Comparison of ENCODE assay signal across 25 cellular contexts in genomic region chr2:159362094-159362493, GRCh38.
A peak's percentile ranks its signal among the peaks of the same experiment; 100 is the strongest.
DNase-seq lines count a peak whose midpoint lies in the region; ATAC-seq, FAIRE-seq and TF ChIP-seq lines count a peak whose summit lies in the region.
"Had no signal": no experiment of that assay in that cellular context is flagged by ENCODE, and none has a peak within 500 bp of the region (broad histone marks: within the 10 kb centered on the region; RNA-seq: fewer than 3 reads in every experiment).

No MANE protein-coding gene starts in this region.

- no peak overlapping the region for H2AFZ ChIP-seq in HepG2 (ENCODE audit: low read length)
- H2AFZ ChIP-seq: GM23338 had no signal

- H3K9me3 ChIP-seq in HepG2 (ENCODE audit: low read length) (no peaks in the 10 kb centered on the region), small intestine (ENCODE audit: control insufficient read depth, low read depth) (no peaks in the 10 kb centered on the region)
- H3K9me3 ChIP-seq: BE2C had no signal

- H3K27me3 ChIP-seq in HL-60 (ENCODE audit: insufficient read depth, poor library complexity, severe bottlenecking) = no peaks in the 10 kb centered on the region
- no peaks in the 10 kb centered on the region for H3K27me3 ChIP-seq in HepG2 (ENCODE audit: control insufficient read depth in 1 of 2, insufficient read depth in 2 of 2, low read length in 2 of 2)
- H3K27me3 ChIP-seq in small intestine (ENCODE audit: control insufficient read depth in 2 of 2, insufficient read depth in 2 of 2, low read length in 2 of 2) = no peaks in the 10 kb centered on the region
- H3K27me3 ChIP-seq: BE2C; BLaER1 treated with 17β-estradiol and CSF1 and Interleukin-3, amounts not matched to agents 10 nM and 100 nM had no signal

- H3K9ac ChIP-seq in HepG2 (ENCODE audit: insufficient read depth, low read depth, low read length) = no peak overlapping the region
- H3K9ac ChIP-seq: BLaER1 treated with 17β-estradiol and CSF1 and Interleukin-3, amounts not matched to agents 10 nM and 100 nM had no signal

- TF ChIP-seq EP300 in HepG2 (IDR thresholded peaks at IDR 0.05; ENCODE audit: low read depth in 2 of 2, low read length in 2 of 2) = no peak
- no peak for TF ChIP-seq EP300 in HepG2 (CRISPR knock-in tag; IDR thresholded peaks at IDR 0.05; ENCODE audit: borderline replicate concordance)

- H3K36me3 ChIP-seq in HepG2 (replicated peaks in 1 of 2; ENCODE audit: control insufficient read depth in 1 of 2, insufficient read depth in 2 of 2, low read length in 2 of 2) (0 out of 5 replicates have a peak, but pooled peaks cover 0 to 3% of the 10 kb centered on the region in 2 experiments), small intestine (ENCODE audit: control insufficient read depth in 2 of 2, insufficient read depth in 2 of 2, low read length in 2 of 2) (peaks cover 2 to 4% of the 10 kb centered on the region in 2 donors)
- H3K36me3 ChIP-seq: BE2C had no signal

- in situ Hi-C loops in HepG2 (cut with HindIII; ENCODE audit: extremely low pct_ligation_motif_present, low pct_unique_long_range_greater_than_20kb) = no loop called here

- no peak for DNase-seq in HL-60 (ENCODE audit: low read depth in 1 of 2, low spot score in 1 of 2)
- DNase-seq in epithelial cell of prostate (ENCODE audit: low read depth, low spot score) = no peak
- DNase-seq in HepG2 (ENCODE audit: low spot score) = peak; percentile 20
- DNase-seq in small intestine = peak; percentile 73
- DNase-seq in NCI-H1694 (lab: John Stamatoyannopoulos, UW) = no peak
- no peak for DNase-seq in HTR-8/SVneo (ENCODE audit: insufficient read length, low spot score)
- no peak for DNase-seq in H4 (ENCODE audit: low spot score)
- DNase-seq in NCI-H1105 treated with DMSO at 0.1 percent for 48 hours (lab: John Stamatoyannopoulos, UW) = no peak
- DNase-seq: 8988T; ACHN; AML-193; BE2C; Calu3; CD4-positive, alpha-beta memory T cell; COR-L47; DMS53; DMS79 treated with DMSO at 0.1 percent for 48 hours; GF-D8; HCEC 1CT had no signal

- 43% methylated on average over 2 of the region's 2 CpGs for WGBS in HepG2 (ENCODE audit: low lambda C conversion rate)
- WGBS in small intestine, 3 donors = 48 to 78% (median 51%) methylated on average over 2 of the region's 2 CpGs

- TF ChIP-seq CTCF in HL-60 (IDR thresholded peaks at IDR 0.05; ENCODE audit: insufficient read depth, low read length) (no peak), HepG2 (CRISPR knock-in tag; IDR thresholded peaks at IDR 0.05) (no peak)

- H4K20me1 ChIP-seq in HepG2 (ENCODE audit: insufficient read depth, low read length) = no peaks in the 10 kb centered on the region

- FAIRE-seq in HepG2 (lab: Jason Lieb, UNC) (no peak), small intestine (lab: Jason Lieb, UNC) (no peak), HTR-8/SVneo (lab: Jason Lieb, UNC) (no peak)
- FAIRE-seq: A549, GM12891, GM18507, H54 had no signal

- TF ChIP-seq POLR2A in HepG2 (IDR thresholded peaks at IDR 0.05; ENCODE audit: insufficient read depth in 1 of 2, low read depth in 2 of 2, low read length in 2 of 2) = no peak

- CTCF ChIA-PET in HepG2 (lab: Yijun Ruan, JAX; ENCODE audit: low intra/inter-chr PET ratio, low total read pairs) = no interaction called here

- no peak for TF ChIP-seq RAD21 in HepG2 (CRISPR knock-in tag; IDR thresholded peaks at IDR 0.05)

- intact Hi-C loops in HepG2 (cut with micrococcal nuclease; ENCODE audit: unreplicated experiment) = loop anchor here (2.0 kb wide), 1 partner anchor 19 kb away; no protein-coding TSS in a partner anchor

- POLR2A ChIA-PET in HepG2 (lab: Yijun Ruan, JAX) = no interaction called here

- ATAC-seq in HepG2 = peak; percentile 75
- ATAC-seq: GM23338 had no signal

- BruUV-seq in HepG2 (replicated peaks; lab: Mats Ljungman, UMichigan) = no TSS peak

- H3K4me1 ChIP-seq in HepG2 (ENCODE audit: insufficient read depth, low read length) (peaks cover 16% of the 10 kb centered on the region), small intestine (ENCODE audit: control insufficient read depth in 2 of 2, insufficient read depth in 1 of 2, low read depth in 1 of 2, low read length in 1 of 2) (peaks cover 0 to 8% of the 10 kb centered on the region in 2 donors)
- H3K4me1 ChIP-seq: BE2C had no signal

- H3K27ac ChIP-seq in HL-60 (replicated peaks) (peak overlapping the region; percentile 73), epithelial cell of prostate (peak overlapping the region; percentile 76), HepG2 (ENCODE audit: extremely low read length, insufficient read depth, low read length) (peak overlapping the region; percentile 12), small intestine (ENCODE audit: low read depth in 1 of 2, low read length in 1 of 2) (no peak overlapping the region)
- H3K27ac ChIP-seq: A549; BLaER1 treated with 17β-estradiol and CSF1 and Interleukin-3, amounts not matched to agents 10 nM and 100 nM had no signal

- no peak overlapping the region for H3K4me3 ChIP-seq in HL-60 (replicated peaks; ENCODE audit: insufficient read depth, low read length)
- H3K4me3 ChIP-seq in HepG2 (replicated peaks in 1 of 3; ENCODE audit: insufficient read depth in 1 of 3, low read depth in 2 of 3, low read length in 3 of 3) = no peak overlapping the region
- H3K4me3 ChIP-seq in small intestine (ENCODE audit: low read depth in 1 of 2, low read length in 2 of 2) = no peak overlapping the region
- H3K4me3 ChIP-seq: A549; BLaER1 treated with 17β-estradiol and CSF1 and Interleukin-3, amounts not matched to agents 10 nM and 100 nM; GM23338 had no signal

- no peaks in the 10 kb centered on the region for H3K79me2 ChIP-seq in HepG2 (ENCODE audit: insufficient read depth, low read length)

- no peak overlapping the region for H3K4me2 ChIP-seq in HepG2 (ENCODE audit: low read depth, low read length)
- H3K4me2 ChIP-seq: A549; BLaER1 treated with 17β-estradiol and CSF1 and Interleukin-3, amounts not matched to agents 10 nM and 100 nM; GM23338 had no signal

TF ChIP-seq in HepG2, 621 proteins besides CTCF, POLR2A, EP300 and RAD21:
- TF ChIP-seq NR2F1 (CRISPR knock-in tag; IDR thresholded peaks at IDR 0.05) (peak in 1 of 2 experiments; percentile 46; a peak in 1 of 4 replicates), ZNF263 (CRISPR knock-in tag; IDR thresholded peaks at IDR 0.05) (peak; percentile 49; the same call in 1 of the 2 replicates), NR2F6 (IDR thresholded peaks at IDR 0.05) (0 out of 2 replicates have a peak, but pooled peaks have one; percentile 30), NR2F6 (CRISPR knock-in tag; IDR thresholded peaks at IDR 0.05) (no peak), HNF4A (CRISPR knock-in tag; IDR thresholded peaks at IDR 0.05) (peak; percentile 58; the same call in 1 of the 2 replicates), TOE1 (CRISPR knock-in tag; IDR thresholded peaks at IDR 0.05) (no peak), NCOR1 (IDR thresholded peaks at IDR 0.05; ENCODE audit: borderline replicate concordance, low read length) (no peak)

Comparison
In these comparisons a context has a peak if more than half of its experiments do, and no peak if none do; other contexts are left out.
1. DNase-seq: peak in HepG2 (single experiment) and small intestine (single experiment); none in HL-60 (0 of 2), epithelial cell of prostate (single experiment), NCI-H1694 (single experiment), HTR-8/SVneo (single experiment), H4 (single experiment) and NCI-H1105 treated with DMSO at 0.1 percent for 48 hours (single experiment).
2. H3K27ac ChIP-seq: peak in HL-60 (single experiment), epithelial cell of prostate (single experiment) and HepG2 (single experiment); none in small intestine (0 of 2).